11 cellular contexts compared by ENCODE assay signal in genomic region chr14:93036652-93037341, GRCh38.
DNase-seq lines count a peak whose midpoint lies in the region; ATAC-seq and TF ChIP-seq lines count a peak whose summit lies in the region.
"Had no signal": no experiment of that assay in that cellular context is flagged by ENCODE, and none has a peak within 500 bp of the region (broad histone marks: within the 10 kb centered on the region; RNA-seq: fewer than 3 reads in every experiment).

No MANE protein-coding gene starts in this region.

- TF ChIP-seq CTCF in SK-N-SH (IDR thresholded peaks at IDR 0.05) (no peak), coronary artery (IDR thresholded peaks at IDR 0.05) (no peak), thoracic aorta (IDR thresholded peaks at IDR 0.05) (no peak), lower leg skin (IDR thresholded peaks at IDR 0.05) (no peak)

- CTCF ChIA-PET in SK-N-SH (lab: Yijun Ruan, JAX): interaction anchor here (0.7 to 1.4 kb wide), 3 partner anchors 65 to 91 kb away, joined by 3 to 5 read pairs (median 3); no protein-coding TSS in a partner anchor

- no peaks in the 10 kb centered on the region for H3F3A ChIP-seq in SK-N-SH (replicated peaks; ENCODE audit: insufficient read depth)

- POLR2A ChIA-PET in SK-N-SH (lab: Yijun Ruan, JAX): no interaction called here

- H3K9me3 ChIP-seq in SK-N-SH: no peaks in the 10 kb centered on the region
- H3K9me3 ChIP-seq in thoracic aorta: no peaks in the 10 kb centered on the region

- no peak overlapping the region for H2AFZ ChIP-seq in SK-N-SH (ENCODE audit: low read depth)

- H3K4me1 ChIP-seq in SK-N-SH (ENCODE audit: control insufficient read depth in 1 of 2, insufficient read depth in 2 of 2, low read depth in 1 of 2, low read length in 1 of 2): peaks cover 8 to 73% of the 10 kb centered on the region in 2 experiments; a peak in 3 of 4 replicates
- H3K4me1 ChIP-seq in thoracic aorta (ENCODE audit: control insufficient read depth in 1 of 2, low read depth in 2 of 2): peaks cover 35 to 56% of the 10 kb centered on the region in 2 donors

- H3K4me3 ChIP-seq in SK-N-SH (ENCODE audit: low read depth in 2 of 2, low read length in 1 of 2): no peak overlapping the region
- no peak overlapping the region for H3K4me3 ChIP-seq in coronary artery
- no peak overlapping the region for H3K4me3 ChIP-seq in thoracic aorta
- no peak overlapping the region for H3K4me3 ChIP-seq in lower leg skin (ENCODE audit: low read depth, poor library complexity, severe bottlenecking)

- H3K9ac ChIP-seq in SK-N-SH: no peak overlapping the region

- H3K27ac ChIP-seq in SK-N-SH (ENCODE audit: low read depth in 2 of 2, low read length in 1 of 2) (no peak overlapping the region; a peak in 1 of 4 replicates), coronary artery (peak overlapping the region; percentile 62 to 72), thoracic aorta (peak overlapping the region; percentile 31 to 50)
- H3K27ac ChIP-seq: 22Rv1, WERI-Rb-1 had no signal

- TF ChIP-seq EP300 in SK-N-SH (IDR thresholded peaks at IDR 0.05; ENCODE audit: borderline replicate concordance in 1 of 2, low read depth in 1 of 2, low read length in 1 of 2): no peak

- H3K27me3 ChIP-seq in SK-N-SH (ENCODE audit: insufficient read depth): no peaks in the 10 kb centered on the region
- H3K27me3 ChIP-seq in thoracic aorta (replicated peaks; ENCODE audit: insufficient read depth): no peaks in the 10 kb centered on the region

- intact Hi-C loops in lower leg skin (cut with DNase I; ENCODE audit: low total_unique reads): no loop called here

- TF ChIP-seq RAD21 in SK-N-SH (IDR thresholded peaks at IDR 0.05; ENCODE audit: low read length): no peak

- 0 out of 2 replicates have a peak, but pooled peaks cover 3% of the 10 kb centered on the region for H3K79me2 ChIP-seq in SK-N-SH (ENCODE audit: insufficient read depth)

- ATAC-seq in SK-N-SH treated with all-trans-retinoic acid at 6 μM for 48 hours: no peak
- no peak for ATAC-seq in thoracic aorta (ENCODE audit: insufficient number of reproducible peaks, low FRiP score, low read depth)

- H3K36me3 ChIP-seq in SK-N-SH (replicated peaks in 1 of 2; ENCODE audit: control insufficient read depth in 1 of 2, insufficient read depth in 2 of 2, low read length in 1 of 2) (no peaks in the 10 kb centered on the region), thoracic aorta (no peaks in the 10 kb centered on the region)
- H3K36me3 ChIP-seq: WERI-Rb-1 had no signal

- 0 out of 2 replicates have a peak overlapping the region, but pooled peaks have one; percentile 7 for H3K4me2 ChIP-seq in SK-N-SH

- DNase-seq in SK-N-SH (no peak), coronary artery (ENCODE audit: low spot score) (no peak), medulla oblongata (ENCODE audit: extremely low spot score) (peak; percentile 94), thoracic aorta (ENCODE audit: low spot score) (no peak), dedifferentiated amniotic fluid mesenchymal stem cell (ENCODE audit: extremely low spot score) (no peak), NCI-H2196 (lab: John Stamatoyannopoulos, UW; ENCODE audit: unreplicated experiment) (no peak), lower leg skin (ENCODE audit: low spot score in 2 of 2) (no peak)
- DNase-seq: stimulated activated CD4-positive, alpha-beta T cell treated with anti-CD3 and anti-CD28 coated beads, Interleukin-2, amount 100 ng/mL, for 24 hours; WERI-Rb-1 had no signal

- 89% methylated on average over 8 of the region's 12 CpGs for WGBS in SK-N-SH (ENCODE audit: low lambda C conversion rate)
- WGBS in lower leg skin, 2 donors: 56 to 73% methylated on average over 11 to 12 of the region's 12 CpGs

- TF ChIP-seq POLR2A in lower leg skin (IDR thresholded peaks at IDR 0.05): no peak

- H4K20me1 ChIP-seq in SK-N-SH (ENCODE audit: insufficient read depth): 0 out of 2 replicates have a peak, but pooled peaks cover 5% of the 10 kb centered on the region

- no peaks in the 10 kb centered on the region for H3K9me2 ChIP-seq in SK-N-SH

TF ChIP-seq in SK-N-SH, 30 proteins besides CTCF, POLR2A, EP300 and RAD21 (continues in another document):
- TF ChIP-seq EZH2phosphoT487 (IDR thresholded peaks at IDR 0.05; ENCODE audit: borderline replicate concordance, low read depth) (no peak), MAX (IDR thresholded peaks at IDR 0.05; ENCODE audit: low read depth) (no peak), TAF1 (IDR thresholded peaks at IDR 0.05; ENCODE audit: borderline replicate concordance, low read depth, low read length) (no peak), YY1 (IDR thresholded peaks at IDR 0.05; ENCODE audit: low read depth) (no peak), RCOR1 (IDR thresholded peaks at IDR 0.05; ENCODE audit: low read length) (no peak), NRF1 (IDR thresholded peaks at IDR 0.05; ENCODE audit: low read depth, low read length) (no peak), IRF3 (IDR thresholded peaks at IDR 0.05; ENCODE audit: low read depth, low read length) (no peak), FOXJ3 (CRISPR knock-in tag; IDR thresholded peaks at IDR 0.05) (no peak)

TF ChIP-seq in SK-N-SH treated with all-trans-retinoic acid at 6 μM for 48 hours, 23 proteins besides CTCF, POLR2A, EP300 and RAD21 (continues in another document):
- TF ChIP-seq TSHZ2 (CRISPR knock-in tag; IDR thresholded peaks at IDR 0.05) (no peak), TOX (CRISPR knock-in tag; IDR thresholded peaks at IDR 0.05; ENCODE audit: borderline replicate concordance) (no peak), ZFP30 (CRISPR knock-in tag; IDR thresholded peaks at IDR 0.05) (no peak), ZNF8 (CRISPR knock-in tag; IDR thresholded peaks at IDR 0.05) (no peak), POU6F1 (CRISPR knock-in tag; IDR thresholded peaks at IDR 0.05; ENCODE audit: borderline replicate concordance, low read depth) (no peak), ARNTL (CRISPR knock-in tag; IDR thresholded peaks at IDR 0.05; ENCODE audit: borderline replicate concordance, low read depth) (no peak), PATZ1 (CRISPR knock-in tag; IDR thresholded peaks at IDR 0.05; ENCODE audit: borderline replicate concordance) (no peak; the same call in 1 of the 2 replicates)

Comparison
In these comparisons a context has a peak if more than half of its experiments do, and no peak if none do; other contexts are left out.
1. H3K27ac ChIP-seq: peak in coronary artery (2 of 2) and thoracic aorta (2 of 2); none in SK-N-SH (0 of 2).